ENCODE assay signal across 13 cellular contexts in the genomic region with DNA sequence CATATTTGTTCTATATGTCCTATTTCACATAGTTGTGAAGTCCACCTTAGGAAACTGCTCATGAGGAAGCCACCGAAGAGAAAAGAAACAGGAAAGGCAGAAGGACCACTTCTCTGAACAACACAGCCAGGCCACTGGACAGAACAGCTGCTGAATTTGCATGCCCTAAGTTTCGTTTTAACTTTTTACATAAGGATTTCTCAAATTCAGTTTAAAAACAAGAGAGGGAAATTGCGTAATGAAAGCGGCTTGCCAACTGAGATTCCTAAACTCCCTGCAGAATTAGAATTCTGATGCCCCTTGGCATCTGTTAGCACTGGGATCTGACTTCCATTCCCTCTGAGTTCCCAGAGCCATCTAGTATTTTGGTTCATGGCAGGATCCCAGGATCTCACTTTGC. TPM values are rescaled to one million over a fixed set of nuclear protein-coding genes. Genes with fewer than 3 reads are reported as not detected.
DNase-seq lines count a peak whose midpoint lies in the region; ATAC-seq and TF ChIP-seq lines count a peak whose summit lies in the region.
"Had no signal": no experiment of that assay in that cellular context is flagged by ENCODE, and none has a peak within 500 bp of the region (broad histone marks: within the 10 kb centered on the region; RNA-seq: fewer than 3 reads in every experiment).

No MANE protein-coding gene starts in this region.

- H2AK5ac ChIP-seq in trophoblast cell (ENCODE audit: low read length): no peak overlapping the region

- no peak overlapping the region for H4K12ac ChIP-seq in trophoblast cell (ENCODE audit: low read depth, low read length)

- H3K79me2 ChIP-seq in trophoblast cell (ENCODE audit: control insufficient read depth, insufficient read depth, low read length, poor library complexity): no peaks in the 10 kb centered on the region

- H4K91ac ChIP-seq in trophoblast cell (ENCODE audit: low read depth, low read length): no peak overlapping the region

- no peak for TF ChIP-seq EP300 in suprapubic skin (IDR thresholded peaks at IDR 0.05)

- no peak overlapping the region for H2BK5ac ChIP-seq in trophoblast cell (ENCODE audit: low read depth, low read length, poor library complexity)

- no peak for TF ChIP-seq POLR2A in suprapubic skin (IDR thresholded peaks at IDR 0.05)

- no peak overlapping the region for H3K9ac ChIP-seq in trophoblast cell (ENCODE audit: low read length)

- H3K4me1 ChIP-seq in suprapubic skin (peaks cover 31% of the 10 kb centered on the region), trophoblast cell (ENCODE audit: control insufficient read depth in 1 of 2, insufficient read depth in 2 of 2, low read length in 2 of 2) (no peaks in the 10 kb centered on the region)

- H3K23ac ChIP-seq in trophoblast cell (ENCODE audit: low read length): no peak overlapping the region

- H3K4ac ChIP-seq in trophoblast cell (ENCODE audit: low read depth, low read length): no peak overlapping the region

- H2BK12ac ChIP-seq in trophoblast cell (ENCODE audit: low read length): no peak overlapping the region

- no peak for ATAC-seq in GM18498 (IDR thresholded peaks at IDR 0.05; ENCODE audit: unreplicated experiment)

- H3K18ac ChIP-seq in trophoblast cell (ENCODE audit: low read length): no peak overlapping the region

- H3K27me3 ChIP-seq in suprapubic skin: no peaks in the 10 kb centered on the region
- H3K27me3 ChIP-seq in trophoblast cell (ENCODE audit: insufficient read depth, low read length): no peaks in the 10 kb centered on the region

- H3K14ac ChIP-seq in trophoblast cell (ENCODE audit: low read length): no peak overlapping the region

- H2AFZ ChIP-seq in trophoblast cell (ENCODE audit: insufficient read depth, low read length, poor library complexity): no peak overlapping the region

- no peaks in the 10 kb centered on the region for H3K9me3 ChIP-seq in suprapubic skin
- no peaks in the 10 kb centered on the region for H3K9me3 ChIP-seq in trophoblast cell (ENCODE audit: insufficient read depth, low read depth, low read length)

- H3K27ac ChIP-seq in suprapubic skin (peak overlapping the region; percentile 72), trophoblast cell (ENCODE audit: low read depth, low read length) (no peak overlapping the region)

- peak; percentile 66 for DNase-seq in HCEC 1CT
- DNase-seq in choroid plexus epithelial cell (ENCODE audit: low read depth): peak; percentile 65
- DNase-seq in islet precursor cell: peak; percentile 23
- DNase-seq in suprapubic skin (ENCODE audit: low spot score in 2 of 2): no peak
- DNase-seq in trophoblast cell: no peak
- DNase-seq in NCI-H524 (lab: John Stamatoyannopoulos, UW): no peak
- no peak for DNase-seq in NCI-H345 (lab: John Stamatoyannopoulos, UW)
- DNase-seq: activated T-cell treated with anti-CD3 and anti-CD28 coated beads for 4 hours, DMS79 treated with DMSO at 0.1 percent for 48 hours, H7, NCI-H1092, OCI-M1 had no signal

- TF ChIP-seq CTCF in choroid plexus epithelial cell (conservative IDR thresholded peaks at IDR 0.05; ENCODE audit: low read depth, low read length): no peak
- TF ChIP-seq CTCF in suprapubic skin (IDR thresholded peaks at IDR 0.05): no peak

- H3K36me3 ChIP-seq in suprapubic skin: no peaks in the 10 kb centered on the region
- H3K36me3 ChIP-seq in trophoblast cell (ENCODE audit: control insufficient read depth in 1 of 2, insufficient read depth in 2 of 2, low read length in 2 of 2): no peaks in the 10 kb centered on the region

- no peak overlapping the region for H4K8ac ChIP-seq in trophoblast cell (ENCODE audit: low read depth, low read length)

- H3K4me3 ChIP-seq in choroid plexus epithelial cell (ENCODE audit: low read depth, low read length): no peak overlapping the region
- H3K4me3 ChIP-seq in suprapubic skin: no peak overlapping the region
- H3K4me3 ChIP-seq in trophoblast cell (ENCODE audit: low read depth, low read length): no peak overlapping the region

- H2BK120ac ChIP-seq in trophoblast cell (ENCODE audit: insufficient read depth, low read length, poor library complexity): no peak overlapping the region

- WGBS in suprapubic skin: 16% methylated on average over 4 of the region's 4 CpGs
- WGBS in trophoblast cell (ENCODE audit: extremely low coverage, insufficient coverage, insufficient read length): no CpG with 5 or more reads among the region's 4 CpGs

- H3K4me2 ChIP-seq in trophoblast cell (ENCODE audit: low read length): no peak overlapping the region

- no peaks in the 10 kb centered on the region for H3K79me1 ChIP-seq in trophoblast cell (ENCODE audit: low read length)

RNA-seq across cellular contexts. Expression of a gene that starts 5.0 kb away (rescaled TPM):
- 1 to 10 TPM in 1 of 4 donors, under 1 TPM in 1, not detected in 2; 0.64 to 2.2 TPM for total RNA-seq in suprapubic skin
- not detected in 2 replicates for polyA plus RNA-seq in trophoblast cell (2013)
- total RNA-seq: H7 had no signal

RNA-seq across cellular contexts. Expression of a gene that starts 28.7 kb away (rescaled TPM):
- not detected for total RNA-seq in suprapubic skin
- not detected in 2 replicates for polyA plus RNA-seq in trophoblast cell (2013)
- total RNA-seq: H7 had no signal

RNA-seq across cellular contexts. Expression of a gene that starts 42.0 kb away (rescaled TPM):
- total RNA-seq in suprapubic skin: 1 to 10 TPM in 1 of 4 donors, not detected in 3; 1.6 TPM
- 0.15 TPM in 1 of 2 replicates, not detected in the other for polyA plus RNA-seq in trophoblast cell (2013)
- total RNA-seq: H7 had no signal

RNA-seq across cellular contexts. Expression of a gene that starts 44.3 kb away (rescaled TPM):
- total RNA-seq in suprapubic skin: 1 to 10 TPM in 1 of 4 donors, not detected in 3; 1.5 TPM
- polyA plus RNA-seq in trophoblast cell (2013): not detected in 2 replicates
- total RNA-seq: H7 had no signal

RNA-seq across cellular contexts. Expression of a gene that starts 48.8 kb away (rescaled TPM):
- not detected for total RNA-seq in suprapubic skin
- not detected in 2 replicates for polyA plus RNA-seq in trophoblast cell (2013)
- total RNA-seq: H7 had no signal

Comparison
In these comparisons a context has a peak if more than half of its experiments do, and no peak if none do; other contexts are left out.
1. DNase-seq: peak in HCEC 1CT (single experiment), choroid plexus epithelial cell (single experiment) and islet precursor cell (single experiment); none in suprapubic skin (0 of 2), trophoblast cell (0 of 2), NCI-H524 (0 of 2) and NCI-H345 (single experiment).